ENCODE assay signal across 20 cellular contexts in genomic region chrX:79167437-79167836, GRCh38. TPM values are rescaled to one million over a fixed set of nuclear protein-coding genes. Genes with fewer than 3 reads are reported as not detected.
DNase-seq lines count a peak whose midpoint lies in the region; ATAC-seq lines count a peak whose summit lies in the region.
"Had no signal": no experiment of that assay in that cellular context is flagged by ENCODE, and none has a peak within 500 bp of the region (broad histone marks: within the 10 kb centered on the region; RNA-seq: fewer than 3 reads in every experiment).

No MANE protein-coding gene starts in this region.

- DNase-seq in CD4-positive, CD25-positive, alpha-beta regulatory T cell, result peak in 1 of 3 donors; percentile 61
- DNase-seq in COLO829 (ENCODE audit: low spot score), result peak; percentile 53
- DNase-seq in activated CD4-positive, alpha-beta memory T cell treated with anti-CD3 and anti-CD28 coated beads, Interleukin-2, amount 10 ng/mL, durations not matched to agents 7 days and 5 days, result no peak
- DNase-seq in naive B cell, result no peak
- no peak for DNase-seq in GF-D8 (lab: John Stamatoyannopoulos, UW)
- DNase-seq: activated CD4-positive, alpha-beta T cell treated with anti-CD3 and anti-CD28 coated beads for 4 hours; activated gamma-delta T cell; AML-193; KG1; NCI-H1105; SIG-M5; sigmoid colon; T-helper 9 cell had no signal

- peak overlapping the region; percentile 77 for H3K4me3 ChIP-seq in CD4-positive, CD25-positive, alpha-beta regulatory T cell (ENCODE audit: low read depth, low read length)
- H3K4me3 ChIP-seq: gastroesophageal sphincter, HAP-1, sigmoid colon had no signal

- peaks cover 19% of the 10 kb centered on the region for H3K36me3 Mint-ChIP-seq in CD4-positive, CD25-positive, alpha-beta regulatory T cell
- peaks cover 47% of the 10 kb centered on the region for H3K36me3 Mint-ChIP-seq in activated CD4-positive, alpha-beta memory T cell treated with anti-CD3 and anti-CD28 coated beads, Interleukin-2, amount 10 ng/mL, durations not matched to agents 7 days and 5 days (ENCODE audit: low read depth)
- peaks cover 8 to 20% of the 10 kb centered on the region in 2 donors for H3K36me3 Mint-ChIP-seq in naive B cell
- H3K36me3 Mint-ChIP-seq: brain had no signal

- peaks cover 20% of the 10 kb centered on the region for H3K36me3 ChIP-seq in CD4-positive, CD25-positive, alpha-beta regulatory T cell (ENCODE audit: control insufficient read depth, insufficient read depth, low read length)
- H3K36me3 ChIP-seq: gastroesophageal sphincter, HAP-1, sigmoid colon had no signal

- ATAC-seq in CD4-positive, CD25-positive, alpha-beta regulatory T cell (ENCODE audit: low read depth in 2 of 2), result peak; percentile 61 to 73
- ATAC-seq in naive B cell (ENCODE audit: low read depth in 2 of 2) (peak; percentile 20 to 25), HG02884 (IDR thresholded peaks at IDR 0.05; ENCODE audit: unreplicated experiment) (no peak), GM21367 (IDR thresholded peaks at IDR 0.05; ENCODE audit: unreplicated experiment) (no peak)
- ATAC-seq: gastroesophageal sphincter had no signal

- H3K4me3 Mint-ChIP-seq in CD4-positive, CD25-positive, alpha-beta regulatory T cell, result peak overlapping the region; percentile 53 to 89 (median 63)
- H3K4me3 Mint-ChIP-seq in activated CD4-positive, alpha-beta memory T cell treated with anti-CD3 and anti-CD28 coated beads, Interleukin-2, amount 10 ng/mL, durations not matched to agents 7 days and 5 days, result peak overlapping the region; percentile 57
- H3K4me3 Mint-ChIP-seq in naive B cell, result peak overlapping the region; percentile 2 to 67 (median 22)
- H3K4me3 Mint-ChIP-seq: brain had no signal

- peaks cover 67% of the 10 kb centered on the region for H3K4me1 ChIP-seq in CD4-positive, CD25-positive, alpha-beta regulatory T cell (ENCODE audit: control insufficient read depth, insufficient read depth, low read length, poor library complexity, severe bottlenecking)
- H3K4me1 ChIP-seq: gastroesophageal sphincter, HAP-1, sigmoid colon had no signal

- CTCF ChIA-PET in activated CD4-positive, alpha-beta memory T cell treated with anti-CD3 and anti-CD28 coated beads, Interleukin-2, amount 10 ng/mL, durations not matched to agents 7 days and 5 days (lab: Charles Lee), result interaction anchor here (1.0 to 2.1 kb wide), 4 partner anchors 11 to 23 kb away, joined by 3 to 7 read pairs (median 3); partner anchors contain the start of gene GPR174

- no peaks in the 10 kb centered on the region for H3K9me3 Mint-ChIP-seq in CD4-positive, CD25-positive, alpha-beta regulatory T cell
- H3K9me3 Mint-ChIP-seq in activated CD4-positive, alpha-beta memory T cell treated with anti-CD3 and anti-CD28 coated beads, Interleukin-2, amount 10 ng/mL, durations not matched to agents 7 days and 5 days, result no peaks in the 10 kb centered on the region
- H3K9me3 Mint-ChIP-seq in naive B cell, result peaks cover 0 to 2% (median 0%) of the 10 kb centered on the region in 7 donors
- H3K9me3 Mint-ChIP-seq: brain had no signal

- POLR2A ChIA-PET in activated CD4-positive, alpha-beta memory T cell treated with anti-CD3 and anti-CD28 coated beads, Interleukin-2, amount 10 ng/mL, durations not matched to agents 7 days and 5 days (lab: Charles Lee), result interaction anchor here (1.2 to 11.7 kb wide), 12 partner anchors 13 to 222 kb away, joined by 3 to 147 read pairs (median 4); partner anchors contain the start of genes GPR174 and P2RY10

- H3K27me3 Mint-ChIP-seq in CD4-positive, CD25-positive, alpha-beta regulatory T cell, result no peaks in the 10 kb centered on the region
- H3K27me3 Mint-ChIP-seq in activated CD4-positive, alpha-beta memory T cell treated with anti-CD3 and anti-CD28 coated beads, Interleukin-2, amount 10 ng/mL, durations not matched to agents 7 days and 5 days, result no peaks in the 10 kb centered on the region
- no peaks in the 10 kb centered on the region for H3K27me3 Mint-ChIP-seq in naive B cell
- H3K27me3 Mint-ChIP-seq: brain had no signal

- H3K27ac Mint-ChIP-seq in CD4-positive, CD25-positive, alpha-beta regulatory T cell, result peak overlapping the region; percentile 93 to 98 (median 93)
- H3K27ac Mint-ChIP-seq in activated CD4-positive, alpha-beta memory T cell treated with anti-CD3 and anti-CD28 coated beads, Interleukin-2, amount 10 ng/mL, durations not matched to agents 7 days and 5 days, result peak overlapping the region; percentile 77
- peak overlapping the region; percentile 43 to 92 (median 80) for H3K27ac Mint-ChIP-seq in naive B cell
- H3K27ac Mint-ChIP-seq: brain had no signal

- peak overlapping the region; percentile 84 for H3K27ac ChIP-seq in CD4-positive, CD25-positive, alpha-beta regulatory T cell (ENCODE audit: insufficient read depth, low read length, poor library complexity, severe bottlenecking)
- H3K27ac ChIP-seq: gastroesophageal sphincter, sigmoid colon had no signal

- H3K4me1 Mint-ChIP-seq in CD4-positive, CD25-positive, alpha-beta regulatory T cell, result peaks cover 17 to 93% (median 59%) of the 10 kb centered on the region in 4 donors
- H3K4me1 Mint-ChIP-seq in activated CD4-positive, alpha-beta memory T cell treated with anti-CD3 and anti-CD28 coated beads, Interleukin-2, amount 10 ng/mL, durations not matched to agents 7 days and 5 days, result peaks cover 90% of the 10 kb centered on the region
- peaks cover 21 to 50% (median 25%) of the 10 kb centered on the region in 3 donors for H3K4me1 Mint-ChIP-seq in naive B cell
- H3K4me1 Mint-ChIP-seq: brain had no signal

- H3K27me3 ChIP-seq in CD4-positive, CD25-positive, alpha-beta regulatory T cell (ENCODE audit: control insufficient read depth, insufficient read depth, low read length), result no peaks in the 10 kb centered on the region
- H3K27me3 ChIP-seq: gastroesophageal sphincter, sigmoid colon had no signal

- H3K9me3 ChIP-seq in CD4-positive, CD25-positive, alpha-beta regulatory T cell (ENCODE audit: control insufficient read depth in 2 of 2, low read length in 2 of 2), result no peaks in the 10 kb centered on the region
- H3K9me3 ChIP-seq: gastroesophageal sphincter, HAP-1, sigmoid colon had no signal

RNA-seq across cellular contexts. Expression of gene GPR174, which starts 22.9 kb away (rescaled TPM):
- 58.3 TPM for total RNA-seq in CD4-positive, CD25-positive, alpha-beta regulatory T cell
- polyA plus RNA-seq in CD4-positive, CD25-positive, alpha-beta regulatory T cell, result 10 to 100 TPM in 1 of 4 donors, 1 to 10 TPM in 3; 6.3 to 14.8 (median 7.6) TPM
- total RNA-seq in activated CD4-positive, alpha-beta memory T cell treated with anti-CD3 and anti-CD28 coated beads, Interleukin-2, amount 10 ng/mL, durations not matched to agents 7 days and 5 days, result 10 to 100 TPM; 27.0 to 29.0 TPM
- polyA plus RNA-seq in naive B cell (ENCODE audit: low read depth in 6 of 6), result 10 to 100 TPM in 1 of 6 donors, 1 to 10 TPM in 5; 4.6 to 11.7 (median 7.4) TPM
- total RNA-seq: epithelial cell of proximal tubule, osteocyte had no signal

Comparison
In these comparisons a context has a peak if more than half of its experiments do, and no peak if none do; other contexts are left out.
1. ATAC-seq: peak in CD4-positive, CD25-positive, alpha-beta regulatory T cell (2 of 2) and naive B cell (2 of 2); none in HG02884 (single experiment) and GM21367 (single experiment).
2. Peak in every context shown above with its lines, with median percentiles within 50 percentile points of each other: H3K27ac Mint-ChIP-seq and H3K4me3 Mint-ChIP-seq.